14 cellular contexts compared by ENCODE assay signal in genomic region chr1:65044411-65044810, GRCh38.
DNase-seq lines count a peak whose midpoint lies in the region; ATAC-seq, FAIRE-seq and TF ChIP-seq lines count a peak whose summit lies in the region.
"Had no signal": no experiment of that assay in that cellular context is flagged by ENCODE, and none has a peak within 500 bp of the region (broad histone marks: within the 10 kb centered on the region; RNA-seq: fewer than 3 reads in every experiment).

No MANE protein-coding gene starts in this region.

- H3K9me3 ChIP-seq in CD4-positive, alpha-beta T cell (ENCODE audit: control insufficient read depth, low read length): no peaks in the 10 kb centered on the region
- no peaks in the 10 kb centered on the region for H3K9me3 ChIP-seq in OCI-LY7 (ENCODE audit: low read length)

- peak; percentile 38 for FAIRE-seq in islet of Langerhans (lab: Jason Lieb, UNC)
- no peak for FAIRE-seq in RCC 7860 (lab: Jason Lieb, UNC)
- FAIRE-seq: A204.1, GM12892 had no signal

- no peaks in the 10 kb centered on the region for H3K9me3 Mint-ChIP-seq in CD4-positive, alpha-beta T cell
- H3K9me3 Mint-ChIP-seq: GM23338 had no signal

- no peak for TF ChIP-seq CTCF in CD4-positive, alpha-beta T cell (IDR thresholded peaks at IDR 0.05)
- no peak for TF ChIP-seq CTCF in OCI-LY7 (conservative IDR thresholded peaks at IDR 0.05; ENCODE audit: low read length)

- no peaks in the 10 kb centered on the region for H4K20me1 ChIP-seq in OCI-LY7 (ENCODE audit: insufficient read depth, low read length)

- POLR2A ChIA-PET in CD4-positive, alpha-beta T cell (lab: Charles Lee): interaction anchor here (0.6 to 2.4 kb wide), 3 partner anchors 13 to 78 kb away, joined by 3 to 13 read pairs (median 3); partner anchors contain the start of gene JAK1
- POLR2A ChIA-PET in OCI-LY7 (lab: Charles Lee): interaction anchor here (0.6 to 3.9 kb wide), 13 partner anchors 9 to 1216 kb away, joined by 3 to 27 read pairs (median 5); partner anchors contain the start of gene JAK1

- no peaks in the 10 kb centered on the region for H3K9me2 ChIP-seq in OCI-LY7 (ENCODE audit: insufficient read depth, low read length)

- H3K27ac Mint-ChIP-seq in CD4-positive, alpha-beta T cell: peak overlapping the region; percentile 53
- H3K27ac Mint-ChIP-seq: B cell, GM23338 had no signal

- CTCF ChIA-PET in CD4-positive, alpha-beta T cell (lab: Charles Lee): no interaction called here
- CTCF ChIA-PET in OCI-LY7 (lab: Charles Lee; ENCODE audit: unreplicated experiment): interaction anchor here (0.9 to 1.5 kb wide), 5 partner anchors 9 to 86 kb away, joined by 3 to 4 read pairs (median 3); partner anchors contain the start of gene JAK1

- H3K4me3 ChIP-seq in OCI-LY7 (ENCODE audit: low read depth, low read length, poor library complexity, severe bottlenecking): peak overlapping the region; percentile 29
- H3K4me3 ChIP-seq: GM23338 had no signal

- no peaks in the 10 kb centered on the region for H3K79me2 ChIP-seq in OCI-LY7 (ENCODE audit: insufficient read depth, low read depth, low read length)

- no peaks in the 10 kb centered on the region for H3K27me3 ChIP-seq in CD4-positive, alpha-beta T cell (ENCODE audit: control insufficient read depth, insufficient read depth, low read length)

- BruUV-seq in OCI-LY7 (replicated peaks; lab: Mats Ljungman, UMichigan): no TSS peak

- DNase-seq in CD4-positive, alpha-beta T cell: no peak
- DNase-seq in G401 (ENCODE audit: low spot score): peak; percentile 30
- DNase-seq in OCI-LY7 (ENCODE audit: low spot score): peak; percentile 83
- DNase-seq in RCC 7860 (ENCODE audit: low spot score): no peak
- DNase-seq in NCI-H2081 treated with DMSO at 0.1 percent for 48 hours (lab: John Stamatoyannopoulos, UW): no peak
- DNase-seq in stimulated activated naive CD8-positive, alpha-beta T cell treated with anti-CD3 and anti-CD28 coated beads, Interleukin-15, Interleukin-2, amounts not matched to agents 100 U/mL and 50 U/mL, for 24 hours: no peak
- DNase-seq: DMS 273 treated with DMSO at 0.1 percent for 48 hours, H7 had no signal

- in situ Hi-C loops in G401 (cut with HindIII; ENCODE audit: low sequenced_read_pairs): no loop called here

- no peaks in the 10 kb centered on the region for H3K36me3 ChIP-seq in OCI-LY7 (ENCODE audit: insufficient read depth, low read length)

- peaks cover 41% of the 10 kb centered on the region for H3K4me1 ChIP-seq in OCI-LY7 (ENCODE audit: insufficient read depth, low read length, poor library complexity, severe bottlenecking)

- no peaks in the 10 kb centered on the region for H3K36me3 Mint-ChIP-seq in CD4-positive, alpha-beta T cell (ENCODE audit: low read depth)

- peak overlapping the region; percentile 48 for H3K4me2 ChIP-seq in OCI-LY7 (ENCODE audit: low read length)
- H3K4me2 ChIP-seq: GM23338 had no signal

- H3K4me3 Mint-ChIP-seq in CD4-positive, alpha-beta T cell: no peak overlapping the region
- H3K4me3 Mint-ChIP-seq: B cell, GM23338, IgD-negative memory B cell had no signal

- no peaks in the 10 kb centered on the region for H3K27me3 Mint-ChIP-seq in CD4-positive, alpha-beta T cell
- H3K27me3 Mint-ChIP-seq: B cell, IgD-negative memory B cell had no signal

- no peak for ATAC-seq in CD4-positive, alpha-beta T cell (ENCODE audit: poor library complexity)
- ATAC-seq in stimulated activated naive CD8-positive, alpha-beta T cell treated with anti-CD3 and anti-CD28 coated beads, Interleukin-15, Interleukin-2, amounts not matched to agents 100 U/mL and 50 U/mL, for 24 hours: no peak
- ATAC-seq: GM23338 had no signal

- H2AFZ ChIP-seq in OCI-LY7 (ENCODE audit: low read length): peak overlapping the region; percentile 60
- H2AFZ ChIP-seq: GM23338 had no signal

- intact Hi-C loops in CD4-positive, alpha-beta T cell (cut with DNase I, micrococcal nuclease): no loop called here
- intact Hi-C loops in OCI-LY7 (cut with micrococcal nuclease; ENCODE audit: unreplicated experiment): loop anchor here (2.0 kb wide), 2 partner anchors 22 to 88 kb away; no protein-coding TSS in a partner anchor

- H3K27ac ChIP-seq in CD4-positive, alpha-beta T cell (ENCODE audit: low read depth, low read length): no peak overlapping the region
- H3K27ac ChIP-seq in OCI-LY7 (ENCODE audit: low read depth, low read length, poor library complexity, severe bottlenecking): peak overlapping the region; percentile 70

- H3K4me1 Mint-ChIP-seq in CD4-positive, alpha-beta T cell (ENCODE audit: low read depth): peaks cover 53% of the 10 kb centered on the region
- H3K4me1 Mint-ChIP-seq: GM23338 had no signal

Comparison
In these comparisons a context has a peak if more than half of its experiments do, and no peak if none do; other contexts are left out.
1. DNase-seq: peak in G401 (single experiment) and OCI-LY7 (single experiment); none in CD4-positive, alpha-beta T cell (0 of 10), RCC 7860 (single experiment), NCI-H2081 treated with DMSO at 0.1 percent for 48 hours (single experiment) and stimulated activated naive CD8-positive, alpha-beta T cell treated with anti-CD3 and anti-CD28 coated beads, Interleukin-15, Interleukin-2, amounts not matched to agents 100 U/mL and 50 U/mL, for 24 hours (single experiment).